1 cellular context compared by ENCODE assay signal in the genomic region with DNA sequence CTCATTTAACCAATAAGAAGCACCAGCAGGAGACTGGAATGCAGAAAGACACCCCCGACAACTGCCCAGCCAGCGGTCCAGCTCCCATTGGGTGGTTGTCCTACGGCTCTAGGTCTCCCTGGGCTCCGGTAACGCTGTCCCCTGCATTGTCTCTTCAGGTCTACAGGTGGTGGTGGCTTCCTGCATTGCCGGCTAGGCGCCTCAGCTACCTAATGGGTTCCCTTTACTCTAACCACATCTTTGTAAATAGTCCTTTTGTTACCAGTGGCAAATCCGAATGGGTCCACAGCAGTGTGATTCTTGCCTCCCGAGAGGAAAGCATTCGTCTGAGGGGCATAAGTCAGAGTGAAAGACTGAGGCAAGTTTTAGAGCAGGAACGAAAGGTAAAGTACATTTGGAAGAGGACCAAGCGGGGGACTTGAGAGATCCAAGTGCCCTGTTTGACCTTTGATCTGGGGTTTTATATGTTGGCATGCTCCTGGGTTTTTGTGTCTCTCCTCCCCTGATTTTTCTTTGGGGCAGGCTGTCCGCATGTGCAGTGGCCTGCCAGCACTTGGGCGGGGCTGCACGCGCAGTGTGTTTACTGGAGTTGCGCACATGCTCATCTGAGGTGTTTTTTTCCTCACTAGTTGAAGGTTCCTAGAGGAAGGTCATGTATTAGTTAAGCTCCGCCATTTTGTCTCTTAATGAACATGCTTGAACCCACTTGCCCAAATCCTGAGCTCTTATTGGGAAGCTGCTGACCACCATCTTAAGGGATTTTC.
TF ChIP-seq lines count a peak whose summit lies in the region.

No MANE protein-coding gene starts in this region.

TF ChIP-seq in K562, 482 proteins besides CTCF, POLR2A, EP300 and RAD21 (continued from another document):
- TF ChIP-seq E2F6 (IDR thresholded peaks at IDR 0.05; ENCODE audit: borderline replicate concordance in 1 of 2, extremely low read depth in 1 of 2, insufficient read depth in 1 of 2, insufficient read length in 1 of 2, low read depth in 1 of 2, low read length in 1 of 2, poor library complexity in 1 of 2, severe bottlenecking in 1 of 2) (peak in 1 of 2 experiments; percentile 61), WHSC1 (IDR thresholded peaks at IDR 0.05; ENCODE audit: low read length) (no peak), MGA (IDR thresholded peaks at IDR 0.05) (peak; percentile 66), L3MBTL2 (IDR thresholded peaks at IDR 0.05) (peak; percentile 67), ZNF507 (tag; conservative IDR thresholded peaks at IDR 0.05) (no peak), NRF1 (conservative IDR thresholded peaks at IDR 0.05 in 1 of 2, IDR thresholded peaks at IDR 0.05 in 1 of 2) (peak; percentile 57 to 63)
- TF ChIP-seq, protein P1, sequence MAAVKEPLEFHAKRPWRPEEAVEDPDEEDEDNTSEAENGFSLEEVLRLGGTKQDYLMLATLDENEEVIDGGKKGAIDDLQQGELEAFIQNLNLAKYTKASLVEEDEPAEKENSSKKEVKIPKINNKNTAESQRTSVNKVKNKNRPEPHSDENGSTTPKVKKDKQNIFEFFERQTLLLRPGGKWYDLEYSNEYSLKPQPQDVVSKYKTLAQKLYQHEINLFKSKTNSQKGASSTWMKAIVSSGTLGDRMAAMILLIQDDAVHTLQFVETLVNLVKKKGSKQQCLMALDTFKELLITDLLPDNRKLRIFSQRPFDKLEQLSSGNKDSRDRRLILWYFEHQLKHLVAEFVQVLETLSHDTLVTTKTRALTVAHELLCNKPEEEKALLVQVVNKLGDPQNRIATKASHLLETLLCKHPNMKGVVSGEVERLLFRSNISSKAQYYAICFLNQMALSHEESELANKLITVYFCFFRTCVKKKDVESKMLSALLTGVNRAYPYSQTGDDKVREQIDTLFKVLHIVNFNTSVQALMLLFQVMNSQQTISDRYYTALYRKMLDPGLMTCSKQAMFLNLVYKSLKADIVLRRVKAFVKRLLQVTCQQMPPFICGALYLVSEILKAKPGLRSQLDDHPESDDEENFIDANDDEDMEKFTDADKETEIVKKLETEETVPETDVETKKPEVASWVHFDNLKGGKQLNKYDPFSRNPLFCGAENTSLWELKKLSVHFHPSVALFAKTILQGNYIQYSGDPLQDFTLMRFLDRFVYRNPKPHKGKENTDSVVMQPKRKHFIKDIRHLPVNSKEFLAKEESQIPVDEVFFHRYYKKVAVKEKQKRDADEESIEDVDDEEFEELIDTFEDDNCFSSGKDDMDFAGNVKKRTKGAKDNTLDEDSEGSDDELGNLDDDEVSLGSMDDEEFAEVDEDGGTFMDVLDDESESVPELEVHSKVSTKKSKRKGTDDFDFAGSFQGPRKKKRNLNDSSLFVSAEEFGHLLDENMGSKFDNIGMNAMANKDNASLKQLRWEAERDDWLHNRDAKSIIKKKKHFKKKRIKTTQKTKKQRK (IDR thresholded peaks at IDR 0.05; ENCODE audit: borderline replicate concordance, low read depth, low read length) = no peak
- TF ChIP-seq, protein P2, sequence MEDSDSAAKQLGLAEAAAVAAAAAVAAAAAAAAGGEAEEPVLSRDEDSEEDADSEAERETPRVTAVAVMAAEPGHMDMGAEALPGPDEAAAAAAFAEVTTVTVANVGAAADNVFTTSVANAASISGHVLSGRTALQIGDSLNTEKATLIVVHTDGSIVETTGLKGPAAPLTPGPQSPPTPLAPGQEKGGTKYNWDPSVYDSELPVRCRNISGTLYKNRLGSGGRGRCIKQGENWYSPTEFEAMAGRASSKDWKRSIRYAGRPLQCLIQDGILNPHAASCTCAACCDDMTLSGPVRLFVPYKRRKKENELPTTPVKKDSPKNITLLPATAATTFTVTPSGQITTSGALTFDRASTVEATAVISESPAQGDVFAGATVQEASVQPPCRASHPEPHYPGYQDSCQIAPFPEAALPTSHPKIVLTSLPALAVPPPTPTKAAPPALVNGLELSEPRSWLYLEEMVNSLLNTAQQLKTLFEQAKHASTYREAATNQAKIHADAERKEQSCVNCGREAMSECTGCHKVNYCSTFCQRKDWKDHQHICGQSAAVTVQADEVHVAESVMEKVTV (CRISPR knock-in tag; IDR thresholded peaks at IDR 0.05) = no peak
